8 cellular contexts compared by ENCODE assay signal in the genomic region with DNA sequence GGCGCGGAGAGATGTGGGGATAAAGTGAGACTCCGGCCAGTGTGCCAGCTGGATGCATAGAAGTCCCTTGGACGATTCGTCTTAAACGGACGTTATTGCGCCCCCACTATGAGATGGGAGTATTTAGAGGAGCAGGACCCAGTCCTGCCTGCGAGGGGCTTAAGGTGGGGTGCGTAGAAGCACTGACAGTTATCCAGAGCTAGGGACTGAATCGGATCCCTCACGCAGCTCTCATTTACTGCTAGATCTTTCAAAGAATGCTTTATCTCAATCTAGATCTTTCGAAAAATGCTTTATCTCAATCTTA.
DNase-seq lines count a peak whose midpoint lies in the region; ATAC-seq and TF ChIP-seq lines count a peak whose summit lies in the region.

No MANE protein-coding gene starts in this region.

- H3K27ac ChIP-seq in BLaER1 treated with 17β-estradiol and CSF1 and Interleukin-3, amounts not matched to agents 10 nM and 100 nM, result peak overlapping the region in 9 of 11 experiments; percentile 54 to 86 (median 82); a peak in 18 of 22 replicates
- peak overlapping the region in 20 of 21 experiments; percentile 52 to 87 (median 82) for H3K27ac ChIP-seq in skin epidermis

- DNase-seq in globus pallidus (ENCODE audit: low spot score) (peak; percentile 32), SW480 (ENCODE audit: low spot score) (no peak), NAMALWA (ENCODE audit: low spot score) (no peak)

- no peaks in the 10 kb centered on the region for H4K20me1 ChIP-seq in BLaER1 treated with 17β-estradiol and CSF1 and Interleukin-3, amounts not matched to agents 10 nM and 100 nM

- peak overlapping the region; percentile 75 to 88 (median 84) for H3K4me2 ChIP-seq in BLaER1 treated with 17β-estradiol and CSF1 and Interleukin-3, amounts not matched to agents 10 nM and 100 nM

- peak overlapping the region; percentile 61 to 88 (median 83); a peak in 21 of 22 replicates for H3K9ac ChIP-seq in BLaER1 treated with 17β-estradiol and CSF1 and Interleukin-3, amounts not matched to agents 10 nM and 100 nM

- peak overlapping the region; percentile 61 to 76 (median 72) for H3K4me3 ChIP-seq in BLaER1 treated with 17β-estradiol and CSF1 and Interleukin-3, amounts not matched to agents 10 nM and 100 nM
- peak overlapping the region; percentile 40 to 61 (median 46) for H3K4me3 ChIP-seq in skin epidermis

- H3K9me3 ChIP-seq in BLaER1 treated with 17β-estradiol and CSF1 and Interleukin-3, amounts not matched to agents 10 nM and 100 nM (replicated peaks in 1 of 11), result no peaks in the 10 kb centered on the region

- ATAC-seq in GM21576 (IDR thresholded peaks at IDR 0.05; ENCODE audit: unreplicated experiment), result peak; percentile 16
- no peak; the same call in 2 of the 3 replicates for ATAC-seq in SK-N-SH treated with all-trans-retinoic acid at 6 μM for 48 hours
- no peak for ATAC-seq in GM21360 (IDR thresholded peaks at IDR 0.05; ENCODE audit: unreplicated experiment)

- no peaks in the 10 kb centered on the region; a peak in 1 of 22 replicates for H3K36me3 ChIP-seq in BLaER1 treated with 17β-estradiol and CSF1 and Interleukin-3, amounts not matched to agents 10 nM and 100 nM

- H3K27me3 ChIP-seq in BLaER1 treated with 17β-estradiol and CSF1 and Interleukin-3, amounts not matched to agents 10 nM and 100 nM, result no peaks in the 10 kb centered on the region

- H3K4me1 ChIP-seq in BLaER1 treated with 17β-estradiol and CSF1 and Interleukin-3, amounts not matched to agents 10 nM and 100 nM, result peaks cover 30 to 39% (median 32%) of the 10 kb centered on the region in 10 experiments

TF ChIP-seq in SK-N-SH treated with all-trans-retinoic acid at 6 μM for 48 hours, 23 proteins besides CTCF, POLR2A, EP300 and RAD21:
- TF ChIP-seq ZFP3 (CRISPR knock-in tag; IDR thresholded peaks at IDR 0.05) (peak; percentile 83; the same call in 1 of the 2 replicates), CSDC2 (CRISPR knock-in tag; IDR thresholded peaks at IDR 0.05) (no peak), ARNTL (CRISPR knock-in tag; IDR thresholded peaks at IDR 0.05; ENCODE audit: borderline replicate concordance, low read depth) (no peak), ESRRG (CRISPR knock-in tag; IDR thresholded peaks at IDR 0.05) (no peak)
